ENCODE assay signal across 1 cellular context in genomic region chr3:118987466-118987865, GRCh38.
TF ChIP-seq lines count a peak whose summit lies in the region.

No MANE protein-coding gene starts in this region.

TF ChIP-seq in K562, 482 proteins besides CTCF, POLR2A, EP300 and RAD21:
- TF ChIP-seq NFIC (IDR thresholded peaks at IDR 0.05) (no peak), RHOXF2B (CRISPR knock-in tag; conservative IDR thresholded peaks at IDR 0.05) (no peak), ZNF263 (CRISPR knock-in tag; IDR thresholded peaks at IDR 0.05; ENCODE audit: borderline replicate concordance) (no peak), MLLT1 (IDR thresholded peaks at IDR 0.05) (no peak), ILK (tag; IDR thresholded peaks at IDR 0.05; ENCODE audit: borderline replicate concordance, low read depth) (no peak)
